15 cellular contexts compared by ENCODE assay signal in genomic region chr4:189850239-189850856, GRCh38.
"Had no signal": no experiment of that assay in that cellular context is flagged by ENCODE, and none has a peak within 500 bp of the region (broad histone marks: within the 10 kb centered on the region; RNA-seq: fewer than 3 reads in every experiment).

No MANE protein-coding gene starts in this region.

- H3K4me1 Mint-ChIP-seq: activated B cell treated with CpG ODN at 0.5 μM for 24 hours; activated CD4-positive, alpha-beta T cell treated with anti-CD3 and anti-CD28 coated beads, Interleukin-2, amount 10 ng/mL, durations not matched to agents 24 days and 14 days; activated naive CD4-positive, alpha-beta T cell treated with anti-CD3 and anti-CD28 coated beads, Interleukin-2, amount 10 ng/mL, durations not matched to agents 7 days and 5 days; activated T-helper 17 cell treated with anti-CD3 and anti-CD28 coated beads, Interleukin-2, amount 50 U/mL, for 72 hours; naive thymus-derived CD8-positive, alpha-beta T cell had no signal

- H3K9me3 Mint-ChIP-seq: activated naive CD4-positive, alpha-beta T cell treated with anti-CD3 and anti-CD28 coated beads, Interleukin-2, amount 10 ng/mL, durations not matched to agents 7 days and 5 days had no signal

- H3K4me3 Mint-ChIP-seq: activated B cell treated with CpG ODN at 0.5 μM for 24 hours; activated CD4-positive, alpha-beta T cell treated with anti-CD3 and anti-CD28 coated beads, Interleukin-2, amount 10 ng/mL, durations not matched to agents 24 days and 14 days; activated naive CD4-positive, alpha-beta T cell treated with anti-CD3 and anti-CD28 coated beads, Interleukin-2, amount 10 ng/mL, durations not matched to agents 7 days and 5 days; activated T-helper 17 cell treated with anti-CD3 and anti-CD28 coated beads, Interleukin-2, amount 50 U/mL, for 72 hours; naive thymus-derived CD8-positive, alpha-beta T cell had no signal

- H3K9me3 ChIP-seq: mucosa of descending colon, right atrium auricular region had no signal

- H3K36me3 ChIP-seq: heart left ventricle, right atrium auricular region had no signal

- H3K27me3 ChIP-seq: heart left ventricle, right atrium auricular region, tibial nerve had no signal

- H3K27ac ChIP-seq: heart left ventricle, right atrium auricular region, skin epidermis, tibial nerve had no signal

- DNase-seq: activated B cell treated with CpG ODN at 0.5 μM for 24 hours; activated CD4-positive, alpha-beta T cell treated with anti-CD3 and anti-CD28 coated beads, Interleukin-2, amount 10 ng/mL, durations not matched to agents 24 days and 14 days; activated naive CD4-positive, alpha-beta T cell treated with anti-CD3 and anti-CD28 coated beads, Interleukin-2, amount 10 ng/mL, durations not matched to agents 7 days and 5 days; central memory CD4-positive, alpha-beta T cell; cortex of kidney; effector CD8-positive, alpha-beta T cell; heart left ventricle; mucosa of descending colon; naive thymus-derived CD8-positive, alpha-beta T cell; nucleus accumbens had no signal

- H3K27ac Mint-ChIP-seq: activated B cell treated with CpG ODN at 0.5 μM for 24 hours; activated CD4-positive, alpha-beta T cell treated with anti-CD3 and anti-CD28 coated beads, Interleukin-2, amount 10 ng/mL, durations not matched to agents 24 days and 14 days; activated naive CD4-positive, alpha-beta T cell treated with anti-CD3 and anti-CD28 coated beads, Interleukin-2, amount 10 ng/mL, durations not matched to agents 7 days and 5 days; activated T-helper 17 cell treated with anti-CD3 and anti-CD28 coated beads, Interleukin-2, amount 50 U/mL, for 72 hours; naive thymus-derived CD8-positive, alpha-beta T cell had no signal

- ATAC-seq: activated T-helper 17 cell treated with anti-CD3 and anti-CD28 coated beads, Interleukin-2, amount 50 U/mL, for 72 hours; heart left ventricle; left lobe of liver; mucosa of descending colon; naive thymus-derived CD8-positive, alpha-beta T cell had no signal

- H3K4me3 ChIP-seq: heart left ventricle, mucosa of descending colon, right atrium auricular region, skin epidermis, tibial nerve had no signal

- H3K36me3 Mint-ChIP-seq: activated naive CD4-positive, alpha-beta T cell treated with anti-CD3 and anti-CD28 coated beads, Interleukin-2, amount 10 ng/mL, durations not matched to agents 7 days and 5 days had no signal

- H3K4me1 ChIP-seq: heart left ventricle, right atrium auricular region, tibial nerve had no signal

- H3K27me3 Mint-ChIP-seq: activated B cell treated with CpG ODN at 0.5 μM for 24 hours; activated CD4-positive, alpha-beta T cell treated with anti-CD3 and anti-CD28 coated beads, Interleukin-2, amount 10 ng/mL, durations not matched to agents 24 days and 14 days; activated naive CD4-positive, alpha-beta T cell treated with anti-CD3 and anti-CD28 coated beads, Interleukin-2, amount 10 ng/mL, durations not matched to agents 7 days and 5 days; activated T-helper 17 cell treated with anti-CD3 and anti-CD28 coated beads, Interleukin-2, amount 50 U/mL, for 72 hours had no signal
